In the genomic region with DNA sequence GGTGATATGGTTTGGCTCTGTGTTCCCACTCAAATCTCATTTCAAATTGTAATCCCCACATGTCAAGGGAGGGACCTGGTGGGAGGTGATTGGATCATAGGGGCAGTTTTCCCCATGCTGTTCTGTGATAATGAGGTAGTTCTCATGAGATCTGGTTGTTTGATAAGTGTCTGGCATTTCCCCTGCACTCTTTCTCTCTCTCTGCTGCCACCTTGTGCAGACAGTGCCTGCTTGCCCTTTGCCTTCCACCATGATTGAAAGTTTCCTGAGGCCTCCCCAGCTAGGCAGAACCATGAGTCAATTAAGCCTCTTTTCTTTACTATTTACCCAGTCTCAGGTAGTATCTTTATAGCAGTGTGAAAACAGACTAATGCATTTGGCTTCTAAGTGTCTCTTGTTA, we compare ENCODE assay signal across 7 cellular contexts.
DNase-seq lines count a peak whose midpoint lies in the region; ATAC-seq and TF ChIP-seq lines count a peak whose summit lies in the region.
"Not testable (repeated sequence)": the region's sequence is repeated elsewhere in the genome, so short reads cannot be mapped to it uniquely, and the experiment has no call there.

No MANE protein-coding gene starts in this region.

- H4K20me1 ChIP-seq in HCT116 (ENCODE audit: insufficient read depth): not testable (repeated sequence)

- TF ChIP-seq RAD21 in HCT116 (IDR thresholded peaks at IDR 0.05; ENCODE audit: low read depth): not testable (repeated sequence)

- DNase-seq in G401 (ENCODE audit: low spot score) (peak; percentile 49), NB4 (ENCODE audit: low read depth) (peak; percentile 22), OCI-M1 (lab: John Stamatoyannopoulos, UW) (peak; percentile 79), fibroblast of gingiva (ENCODE audit: low read depth) (peak; percentile 10), lung microvascular endothelial cell (ENCODE audit: low read depth in 2 of 2) (peak; percentile 58 to 60)
- DNase-seq in HCT116 (ENCODE audit: low read depth, low spot score): not testable (repeated sequence)
- peak; percentile 22 for DNase-seq in activated CD8-positive, alpha-beta T cell treated with anti-CD3 and anti-CD28 coated beads for 36 hours

- POLR2A ChIA-PET in HCT116 (lab: Charles Lee): not testable (repeated sequence)
- POLR2A ChIA-PET in activated CD8-positive, alpha-beta T cell treated with anti-CD3 and anti-CD28 coated beads for 36 hours (lab: Charles Lee): interaction anchor here (0.6 kb wide), 1 partner anchor 1160 kb away, joined by 3 read pairs; no protein-coding TSS in a partner anchor

- H3K79me2 ChIP-seq in HCT116 (ENCODE audit: insufficient read depth, low read length): not testable (repeated sequence)

- H3K27ac Mint-ChIP-seq in activated CD8-positive, alpha-beta T cell treated with anti-CD3 and anti-CD28 coated beads for 36 hours: not testable (repeated sequence)

- not testable (repeated sequence) for BruUV-seq in HCT116 (replicated peaks; lab: Mats Ljungman, UMichigan)

- not testable (repeated sequence) for H3K4me1 ChIP-seq in HCT116 (ENCODE audit: control insufficient read depth in 1 of 2, insufficient read depth in 2 of 2, low read length in 2 of 2)

- H3K9me3 ChIP-seq in HCT116 (ENCODE audit: control insufficient read depth in 1 of 2, insufficient read depth in 1 of 2, low read depth in 1 of 2, low read length in 2 of 2): not testable (repeated sequence)

- H3K9me2 ChIP-seq in HCT116 (ENCODE audit: insufficient read depth): not testable (repeated sequence)

- not testable (repeated sequence) for H3K27ac ChIP-seq in HCT116 (ENCODE audit: low read depth, low read length)

- H3K27me3 Mint-ChIP-seq in activated CD8-positive, alpha-beta T cell treated with anti-CD3 and anti-CD28 coated beads for 36 hours: not testable (repeated sequence)

- not testable (repeated sequence) for ATAC-seq in HCT116
- peak; percentile 51 for ATAC-seq in activated CD8-positive, alpha-beta T cell treated with anti-CD3 and anti-CD28 coated beads for 36 hours

- TF ChIP-seq CTCF in HCT116 (IDR thresholded peaks at IDR 0.05 in 2 of 3, conservative IDR thresholded peaks at IDR 0.05 in 1 of 3; ENCODE audit: borderline replicate concordance in 1 of 3, insufficient read depth in 1 of 3, low read depth in 2 of 3, low read length in 2 of 3): 0 out of 6 replicates have a peak, but pooled peaks of 2 of the 3 experiments have one; percentile 19 to 21
- TF ChIP-seq CTCF in NB4 (IDR thresholded peaks at IDR 0.05; ENCODE audit: low read depth, low read length): peak; percentile 35
- TF ChIP-seq CTCF in activated CD8-positive, alpha-beta T cell treated with anti-CD3 and anti-CD28 coated beads for 36 hours (IDR thresholded peaks at IDR 0.05): peak; percentile 34

- H3K36me3 ChIP-seq in HCT116 (ENCODE audit: control insufficient read depth in 1 of 2, insufficient read depth in 2 of 2, low read length in 2 of 2): not testable (repeated sequence)

- RAD21 ChIA-PET in HCT116 (lab: Charles Lee; ENCODE audit: low non-redundant PET in 1 of 2, low total read pairs in 2 of 2, uncharacterized antibody in 2 of 2, unreplicated experiment in 2 of 2): not testable (repeated sequence)

- peaks cover 11% of the 10 kb centered on the region for H3K9me3 Mint-ChIP-seq in activated CD8-positive, alpha-beta T cell treated with anti-CD3 and anti-CD28 coated beads for 36 hours

- H3K4me3 ChIP-seq in HCT116 (replicated peaks in 1 of 2; ENCODE audit: low read depth in 1 of 2, low read length in 2 of 2); NB4 (ENCODE audit: low read depth, low read length): not testable (repeated sequence)

- not testable (repeated sequence) for H3K9ac ChIP-seq in HCT116 (ENCODE audit: low read length)

- not testable (repeated sequence) for H3K4me3 Mint-ChIP-seq in activated CD8-positive, alpha-beta T cell treated with anti-CD3 and anti-CD28 coated beads for 36 hours

- TF ChIP-seq POLR2A in HCT116 (IDR thresholded peaks at IDR 0.05; ENCODE audit: borderline replicate concordance, extremely low read depth, insufficient read depth, insufficient read length); NB4 (IDR thresholded peaks at IDR 0.05; ENCODE audit: extremely low read depth, insufficient read length): not testable (repeated sequence)

- intact Hi-C loops in HCT116 (cut with micrococcal nuclease); activated CD8-positive, alpha-beta T cell treated with anti-CD3 and anti-CD28 coated beads for 36 hours (cut with micrococcal nuclease): not testable (repeated sequence)

- H3K36me3 Mint-ChIP-seq in activated CD8-positive, alpha-beta T cell treated with anti-CD3 and anti-CD28 coated beads for 36 hours (ENCODE audit: low read depth): not testable (repeated sequence)

- H3K4me2 ChIP-seq in HCT116 (ENCODE audit: low read length): not testable (repeated sequence)

- in situ Hi-C loops in G401 (cut with HindIII; ENCODE audit: low sequenced_read_pairs): not testable (repeated sequence)

- CTCF ChIA-PET in HCT116 (lab: Charles Lee): not testable (repeated sequence)
- CTCF ChIA-PET in activated CD8-positive, alpha-beta T cell treated with anti-CD3 and anti-CD28 coated beads for 36 hours (lab: Charles Lee): interaction anchor here (1.5 kb wide), 1 partner anchor 36 kb away, joined by 3 read pairs; no protein-coding TSS in a partner anchor

- H3K27me3 ChIP-seq in HCT116 (ENCODE audit: insufficient read depth, low read length): not testable (repeated sequence)

- H2AFZ ChIP-seq in HCT116 (ENCODE audit: low read depth, low read length, poor library complexity, severe bottlenecking): not testable (repeated sequence)

- not testable (repeated sequence) for H3K4me1 Mint-ChIP-seq in activated CD8-positive, alpha-beta T cell treated with anti-CD3 and anti-CD28 coated beads for 36 hours (ENCODE audit: low read depth)
